8 cellular contexts compared by ENCODE assay signal in the genomic region with DNA sequence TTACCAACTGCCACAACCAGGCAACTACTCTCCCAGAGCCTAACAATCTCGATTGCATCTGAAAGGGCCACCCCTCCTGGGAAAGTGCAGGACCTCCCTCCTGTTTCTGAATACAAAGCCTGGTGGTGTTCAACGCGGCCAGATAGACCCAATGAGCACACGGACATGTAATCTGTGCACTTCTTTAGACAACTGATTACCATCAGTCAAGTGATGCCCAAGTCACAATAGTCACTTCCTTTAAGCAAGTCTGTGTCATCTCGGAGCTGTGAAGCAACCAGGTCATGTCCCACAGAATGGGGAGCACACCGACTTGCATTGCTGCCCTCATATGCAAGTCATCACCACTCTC. TPM values are rescaled to one million over a fixed set of nuclear protein-coding genes. Genes with fewer than 3 reads are reported as not detected.
DNase-seq lines count a peak whose midpoint lies in the region; ATAC-seq lines count a peak whose summit lies in the region.

No MANE protein-coding gene starts in this region.

- no peaks in the 10 kb centered on the region; the same call in 1 of the 2 replicates for H3K9me3 ChIP-seq in HUES48 (ENCODE audit: control insufficient read depth, insufficient read depth, low read length)
- H3K9me3 ChIP-seq in thymus (ENCODE audit: control insufficient read depth), result no peaks in the 10 kb centered on the region

- H3K27me3 ChIP-seq in HUES48 (ENCODE audit: control insufficient read depth, insufficient read depth, low read length) (no peaks in the 10 kb centered on the region), thymus (ENCODE audit: control insufficient read depth, insufficient read depth) (no peaks in the 10 kb centered on the region)

- H3K36me3 ChIP-seq in HUES48 (ENCODE audit: control insufficient read depth, insufficient read depth, low read length) (no peaks in the 10 kb centered on the region), thymus (ENCODE audit: control insufficient read depth, insufficient read depth) (no peaks in the 10 kb centered on the region)

- H3K27ac ChIP-seq in HUES48 (ENCODE audit: low read depth, low read length) (peak overlapping the region; percentile 97), thymus (ENCODE audit: low read depth) (peak overlapping the region; percentile 99)

- H3K27ac Mint-ChIP-seq in effector memory CD8-positive, alpha-beta T cell, result peak overlapping the region; percentile 99 to 100

- H3K36me3 Mint-ChIP-seq in effector memory CD8-positive, alpha-beta T cell (ENCODE audit: insufficient read depth), result peaks cover 20% of the 10 kb centered on the region

- H3K4me3 Mint-ChIP-seq in effector memory CD8-positive, alpha-beta T cell, result peak overlapping the region; percentile 97

- peak overlapping the region; percentile 74 for H3K4me3 ChIP-seq in HUES48 (ENCODE audit: low read depth, low read length)
- peak overlapping the region; percentile 86 for H3K4me3 ChIP-seq in thymus (ENCODE audit: low read length)

- DNase-seq in activated CD4-positive, alpha-beta T cell treated with anti-CD3 and anti-CD28 coated beads for 4 hours, result peak; percentile 66 to 67
- no peak for DNase-seq in activated CD4-positive, alpha-beta T cell treated with anti-CD3 and anti-CD28 coated beads, Interleukin-2, amount 50 U/mL, for 48 hours
- peak; percentile 54 for DNase-seq in SKM-1 (lab: John Stamatoyannopoulos, UW; ENCODE audit: unreplicated experiment)
- peak; percentile 51 to 53 (median 52) for DNase-seq in effector memory CD8-positive, alpha-beta T cell
- DNase-seq in lung microvascular endothelial cell (ENCODE audit: low read depth in 2 of 2), result peak; percentile 30 to 65

- peak; percentile 33 for ATAC-seq in GM21529 (IDR thresholded peaks at IDR 0.05; ENCODE audit: unreplicated experiment)
- peak; percentile 42 for ATAC-seq in effector memory CD8-positive, alpha-beta T cell (replicated peaks)

- H3K4me1 ChIP-seq in HUES48 (ENCODE audit: control insufficient read depth, insufficient read depth, low read length) (peaks cover 8% of the 10 kb centered on the region), thymus (ENCODE audit: control insufficient read depth, insufficient read depth, low read length) (peaks cover 6% of the 10 kb centered on the region)

- H3K4me1 Mint-ChIP-seq in effector memory CD8-positive, alpha-beta T cell (ENCODE audit: low read depth in 2 of 2), result peaks cover 14 to 26% of the 10 kb centered on the region in 2 donors

- peak overlapping the region; percentile 80 for H3K9ac ChIP-seq in HUES48 (ENCODE audit: low read depth, low read length)

- WGBS in thymus, result 3% methylated on average over 6 of the region's 6 CpGs

- no peaks in the 10 kb centered on the region for H3K27me3 Mint-ChIP-seq in effector memory CD8-positive, alpha-beta T cell

- no peaks in the 10 kb centered on the region for H3K9me3 Mint-ChIP-seq in effector memory CD8-positive, alpha-beta T cell

RNA-seq across cellular contexts. Expression of a gene that starts 0.7 kb away (rescaled TPM):
- total RNA-seq in lung microvascular endothelial cell, result 5.2 and 7.5 TPM in 2 replicates
- 38.1 TPM for polyA plus RNA-seq in thymus

RNA-seq across cellular contexts. Expression of a gene that starts 42.9 kb away (rescaled TPM):
- total RNA-seq in lung microvascular endothelial cell, result 0.65 and 0.99 TPM in 2 replicates
- polyA plus RNA-seq in thymus, result 7.8 TPM

RNA-seq across cellular contexts. Expression of a gene that starts 48.5 kb away (rescaled TPM):
- total RNA-seq in lung microvascular endothelial cell, result not detected in 2 replicates
- 0.52 TPM for polyA plus RNA-seq in thymus

Comparison
In these comparisons a context has a peak if more than half of its experiments do, and no peak if none do; other contexts are left out.
1. DNase-seq: peak in activated CD4-positive, alpha-beta T cell treated with anti-CD3 and anti-CD28 coated beads for 4 hours (2 of 2), SKM-1 (single experiment), effector memory CD8-positive, alpha-beta T cell (3 of 3) and lung microvascular endothelial cell (2 of 2); none in activated CD4-positive, alpha-beta T cell treated with anti-CD3 and anti-CD28 coated beads, Interleukin-2, amount 50 U/mL, for 48 hours (0 of 2).